Comparison of ENCODE assay signal across 8 cellular contexts in genomic region chr16:4200000-4200780, GRCh38. TPM values are rescaled to one million over a fixed set of nuclear protein-coding genes. Genes with fewer than 3 reads are reported as not detected.
DNase-seq lines count a peak whose midpoint lies in the region; ATAC-seq and TF ChIP-seq lines count a peak whose summit lies in the region.

No MANE protein-coding gene starts in this region.

- intact Hi-C loops in spleen (cut with DNase I; ENCODE audit: low total_unique reads): loop anchor here (10.0 kb wide), 1 partner anchor 55 kb away; no protein-coding TSS in a partner anchor

- no peak for ATAC-seq in GM21529 (IDR thresholded peaks at IDR 0.05; ENCODE audit: unreplicated experiment)

- H3K4me3 ChIP-seq in OCI-LY1 (ENCODE audit: low read depth, low read length, poor library complexity, severe bottlenecking) (no peak overlapping the region), spleen (no peak overlapping the region)

- H3K9me3 ChIP-seq in OCI-LY1 (ENCODE audit: low read length): no peaks in the 10 kb centered on the region
- H3K9me3 ChIP-seq in spleen: no peaks in the 10 kb centered on the region

- no peaks in the 10 kb centered on the region for H3F3A ChIP-seq in OCI-LY1 (ENCODE audit: insufficient read depth, low read length)

- TF ChIP-seq POLR2A in spleen (IDR thresholded peaks at IDR 0.05): no peak

- no peak overlapping the region for H3K27ac ChIP-seq in OCI-LY1 (ENCODE audit: low read depth, low read length, poor library complexity, severe bottlenecking)
- no peak overlapping the region for H3K27ac ChIP-seq in spleen

- no peaks in the 10 kb centered on the region for H3K79me2 ChIP-seq in OCI-LY1 (ENCODE audit: insufficient read depth, low read length)

- no peak overlapping the region for H3K9ac ChIP-seq in OCI-LY1 (ENCODE audit: low read length)

- H3K27me3 ChIP-seq in OCI-LY1 (ENCODE audit: insufficient read depth, low read length) (no peaks in the 10 kb centered on the region), spleen (replicated peaks in 1 of 7) (no peaks in the 10 kb centered on the region)

- DNase-seq in CD1c-positive myeloid dendritic cell (ENCODE audit: extremely low spot score) (peak; percentile 72), HCEC 1CT (peak; percentile 58), amniotic stem cell (lab: John Stamatoyannopoulos, UW) (peak; percentile 14), hypothalamus (lab: John Stamatoyannopoulos, UW) (peak in 30 of 51 donors; percentile 6 to 57 (median 18)), spleen (no peak)
- no peak for DNase-seq in activated CD8-positive, alpha-beta memory T cell treated with anti-CD3 and anti-CD28 coated beads for 24 hours

- H3K36me3 ChIP-seq in OCI-LY1 (ENCODE audit: insufficient read depth, low read length) (no peaks in the 10 kb centered on the region), spleen (no peaks in the 10 kb centered on the region)

- WGBS in spleen, 5 donors: 35 to 39% (median 37%) methylated on average over 15 of the region's 15 CpGs

- H4K20me1 ChIP-seq in OCI-LY1 (ENCODE audit: insufficient read depth, low read length): no peaks in the 10 kb centered on the region

- TF ChIP-seq CTCF in OCI-LY1 (IDR thresholded peaks at IDR 0.05; ENCODE audit: low read length) (peak; percentile 69), spleen (IDR thresholded peaks at IDR 0.05 in 8 of 11, conservative IDR thresholded peaks at IDR 0.05 in 3 of 11) (peak in 10 of 11 experiments; percentile 25 to 68 (median 60))

- H3K4me1 ChIP-seq in OCI-LY1 (ENCODE audit: insufficient read depth, low read length, severe bottlenecking): no peaks in the 10 kb centered on the region
- peaks cover 0 to 9% (median 6%) of the 10 kb centered on the region in 6 donors for H3K4me1 ChIP-seq in spleen

- H2AFZ ChIP-seq in OCI-LY1 (ENCODE audit: low read length): no peak overlapping the region

- no peak overlapping the region for H3K4me2 ChIP-seq in OCI-LY1 (ENCODE audit: low read length)

- no peaks in the 10 kb centered on the region for H3K9me2 ChIP-seq in OCI-LY1 (ENCODE audit: low read depth, low read length)

RNA-seq across cellular contexts. Expression of gene SRL, which starts 41.7 kb away (rescaled TPM):
- 1 to 10 TPM; 2.1 to 5.8 (median 3.8) TPM for total RNA-seq in spleen
- polyA plus RNA-seq in spleen: 1 to 10 TPM in 1 of 3 donors, under 1 TPM in 2; 0.57 to 1.8 (median 0.62) TPM

Comparison
In these comparisons a context has a peak if more than half of its experiments do, and no peak if none do; other contexts are left out.
1. DNase-seq: peak in CD1c-positive myeloid dendritic cell (single experiment), HCEC 1CT (single experiment), amniotic stem cell (single experiment) and hypothalamus (30 of 51); none in spleen (single experiment) and activated CD8-positive, alpha-beta memory T cell treated with anti-CD3 and anti-CD28 coated beads for 24 hours (single experiment).